Comparison of ENCODE assay signal across 17 cellular contexts in the genomic region with DNA sequence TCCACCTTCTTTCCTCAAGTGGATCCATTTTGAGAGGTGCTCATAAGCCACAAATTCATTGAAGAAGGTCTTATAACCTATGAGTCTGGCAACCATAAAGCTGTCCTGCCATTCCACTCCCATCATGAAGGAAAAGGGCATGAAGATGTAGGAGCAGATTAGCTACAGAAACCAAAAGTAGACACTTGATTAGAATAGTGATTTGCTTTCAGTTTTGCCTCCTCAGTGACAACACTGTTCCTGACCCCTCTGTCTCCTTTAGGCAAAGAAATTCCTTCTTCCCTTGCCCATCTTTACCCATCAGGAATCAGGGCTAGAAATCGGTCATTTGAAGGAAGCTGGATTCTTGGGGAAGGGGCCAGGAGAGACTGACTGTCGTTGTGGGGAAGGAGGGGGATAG. TPM values are rescaled to one million over a fixed set of nuclear protein-coding genes. Genes with fewer than 3 reads are reported as not detected.
A peak's percentile ranks its signal among the peaks of the same experiment; 100 is the strongest.
DNase-seq lines count a peak whose midpoint lies in the region; ATAC-seq and TF ChIP-seq lines count a peak whose summit lies in the region.
"Had no signal": no experiment of that assay in that cellular context is flagged by ENCODE, and none has a peak within 500 bp of the region (broad histone marks: within the 10 kb centered on the region; RNA-seq: fewer than 3 reads in every experiment).

No MANE protein-coding gene starts in this region.

- no TSS peak for BruUV-seq in OCI-LY7 (replicated peaks; lab: Mats Ljungman, UMichigan)

- H3K36me3 Mint-ChIP-seq in activated T-helper 2 cell treated with anti-CD3 and anti-CD28 coated beads, Interferon-gamma antibody, Interleukin-2, Interleukin-4, amounts not matched to agents 10 μg/mL and 5 μg/mL and 100 μg/mL, durations not matched to agents 14 hours and 24 hours and 36 hours (ENCODE audit: low read depth), result no peaks in the 10 kb centered on the region

- no peaks in the 10 kb centered on the region for H3K79me2 ChIP-seq in OCI-LY7 (ENCODE audit: insufficient read depth, low read depth, low read length)

- peaks cover 11% of the 10 kb centered on the region for H3K4me1 Mint-ChIP-seq in activated T-helper 2 cell treated with anti-CD3 and anti-CD28 coated beads, Interferon-gamma antibody, Interleukin-2, Interleukin-4, amounts not matched to agents 10 μg/mL and 5 μg/mL and 100 μg/mL, durations not matched to agents 14 hours and 24 hours and 36 hours (ENCODE audit: low read depth)

- H3K4me3 ChIP-seq in GM12865 (ENCODE audit: low read depth, low read length), result no peak overlapping the region
- H3K4me3 ChIP-seq in OCI-LY7 (ENCODE audit: low read depth, low read length, poor library complexity, severe bottlenecking), result no peak overlapping the region
- H3K4me3 ChIP-seq: suprapubic skin had no signal

- H3K27ac ChIP-seq in OCI-LY7 (ENCODE audit: low read depth, low read length, poor library complexity, severe bottlenecking), result no peak overlapping the region
- H3K27ac ChIP-seq: suprapubic skin had no signal

- no peaks in the 10 kb centered on the region for H3K9me2 ChIP-seq in OCI-LY7 (ENCODE audit: insufficient read depth, low read length)

- no peaks in the 10 kb centered on the region for H3K27me3 Mint-ChIP-seq in activated T-helper 2 cell treated with anti-CD3 and anti-CD28 coated beads, Interferon-gamma antibody, Interleukin-2, Interleukin-4, amounts not matched to agents 10 μg/mL and 5 μg/mL and 100 μg/mL, durations not matched to agents 14 hours and 24 hours and 36 hours (ENCODE audit: low read depth)

- no peak overlapping the region for H3K4me2 ChIP-seq in OCI-LY7 (ENCODE audit: low read length)

- H4K20me1 ChIP-seq in OCI-LY7 (ENCODE audit: insufficient read depth, low read length), result no peaks in the 10 kb centered on the region

- intact Hi-C loops in activated T-helper 2 cell treated with anti-CD3 and anti-CD28 coated beads, Interferon-gamma antibody, Interleukin-2, Interleukin-4, amounts not matched to agents 10 μg/mL and 5 μg/mL and 100 μg/mL, durations not matched to agents 14 hours and 24 hours and 36 hours (cut with micrococcal nuclease), result no loop called here
- intact Hi-C loops in OCI-LY7 (cut with micrococcal nuclease; ENCODE audit: unreplicated experiment), result no loop called here

- H2AFZ ChIP-seq in OCI-LY7 (ENCODE audit: low read length), result no peak overlapping the region

- POLR2A ChIA-PET in HEK293T (lab: Yijun Ruan, JAX) (no interaction called here), OCI-LY7 (lab: Charles Lee) (no interaction called here)

- H3K36me3 ChIP-seq in OCI-LY7 (ENCODE audit: insufficient read depth, low read length), result no peaks in the 10 kb centered on the region
- H3K36me3 ChIP-seq: suprapubic skin had no signal

- H3K9me3 Mint-ChIP-seq in activated T-helper 2 cell treated with anti-CD3 and anti-CD28 coated beads, Interferon-gamma antibody, Interleukin-2, Interleukin-4, amounts not matched to agents 10 μg/mL and 5 μg/mL and 100 μg/mL, durations not matched to agents 14 hours and 24 hours and 36 hours, result no peaks in the 10 kb centered on the region

- peak overlapping the region; percentile 48 for H3K27ac Mint-ChIP-seq in activated T-helper 2 cell treated with anti-CD3 and anti-CD28 coated beads, Interferon-gamma antibody, Interleukin-2, Interleukin-4, amounts not matched to agents 10 μg/mL and 5 μg/mL and 100 μg/mL, durations not matched to agents 14 hours and 24 hours and 36 hours

- peak; percentile 18 for DNase-seq in GM12865 (ENCODE audit: low read depth)
- DNase-seq in activated T-helper 2 cell treated with anti-CD3 and anti-CD28 coated beads, Interferon-gamma antibody, Interleukin-2, Interleukin-4, amounts not matched to agents 10 μg/mL and 5 μg/mL and 100 μg/mL, durations not matched to agents 14 hours and 24 hours and 36 hours (ENCODE audit: low spot score), result no peak
- no peak for DNase-seq in stimulated activated CD4-positive, alpha-beta T cell treated with anti-CD3 and anti-CD28 coated beads, Interleukin-4, amount 100 ng/mL, for 24 hours
- no peak for DNase-seq in HEK293T (ENCODE audit: extremely low spot score)
- no peak for DNase-seq in OCI-LY7 (ENCODE audit: low spot score)
- DNase-seq in NCI-H82 treated with DMSO at 0.1 percent for 48 hours (lab: John Stamatoyannopoulos, UW; ENCODE audit: unreplicated experiment), result no peak
- DNase-seq: hippocampal formation, mesendoderm, NCI-H1930, NCI-H524 treated with DMSO at 0.1 percent for 48 hours had no signal

- TF ChIP-seq CTCF in GM12865 (IDR thresholded peaks at IDR 0.05; ENCODE audit: insufficient read depth, low read depth, low read length, missing control alignments), result no peak
- no peak for TF ChIP-seq CTCF in OCI-LY7 (conservative IDR thresholded peaks at IDR 0.05; ENCODE audit: low read length)

- H3K4me1 ChIP-seq in OCI-LY7 (ENCODE audit: insufficient read depth, low read length, poor library complexity, severe bottlenecking), result no peaks in the 10 kb centered on the region
- H3K4me1 ChIP-seq: suprapubic skin had no signal

- no peak overlapping the region for H3K4me3 Mint-ChIP-seq in activated T-helper 2 cell treated with anti-CD3 and anti-CD28 coated beads, Interferon-gamma antibody, Interleukin-2, Interleukin-4, amounts not matched to agents 10 μg/mL and 5 μg/mL and 100 μg/mL, durations not matched to agents 14 hours and 24 hours and 36 hours (ENCODE audit: low read depth)

- CTCF ChIA-PET in HEK293T (lab: Yijun Ruan, JAX), result interaction anchor here (1.2 kb wide), 1 partner anchor 9 kb away, joined by 3 read pairs; no protein-coding TSS in a partner anchor
- CTCF ChIA-PET in OCI-LY7 (lab: Charles Lee; ENCODE audit: unreplicated experiment), result no interaction called here

- ATAC-seq in GM18907 (IDR thresholded peaks at IDR 0.05; ENCODE audit: unreplicated experiment), result peak; percentile 50
- ATAC-seq in HG02610 (IDR thresholded peaks at IDR 0.05; ENCODE audit: unreplicated experiment), result peak; percentile 65
- ATAC-seq: HepG2, Panc1, SK-N-SH treated with all-trans-retinoic acid at 6 μM for 48 hours had no signal

- no peaks in the 10 kb centered on the region for H3K9me3 ChIP-seq in OCI-LY7 (ENCODE audit: low read length)
- H3K9me3 ChIP-seq: suprapubic skin had no signal

TF ChIP-seq in HEK293T, 16 proteins besides CTCF, POLR2A, EP300 and RAD21:
- TF ChIP-seq NFRKB (IDR thresholded peaks at IDR 0.05) (no peak), ZNF384 (IDR thresholded peaks at IDR 0.05) (no peak), SUZ12 (IDR thresholded peaks at IDR 0.05) (no peak), TARDBP (IDR thresholded peaks at IDR 0.05) (no peak), FOXA1 (IDR thresholded peaks at IDR 0.05) (no peak), L3MBTL2 (conservative IDR thresholded peaks at IDR 0.05) (no peak), ARNT (IDR thresholded peaks at IDR 0.05) (no peak), BHLHE40 (IDR thresholded peaks at IDR 0.05; ENCODE audit: borderline replicate concordance) (no peak), HDGF (IDR thresholded peaks at IDR 0.05; ENCODE audit: borderline replicate concordance) (no peak), CTBP1 (IDR thresholded peaks at IDR 0.05; ENCODE audit: borderline replicate concordance) (no peak), FOXM1 (IDR thresholded peaks at IDR 0.05; ENCODE audit: borderline replicate concordance) (no peak), SP1 (IDR thresholded peaks at IDR 0.05) (no peak)
- TF ChIP-seq, protein P1, sequence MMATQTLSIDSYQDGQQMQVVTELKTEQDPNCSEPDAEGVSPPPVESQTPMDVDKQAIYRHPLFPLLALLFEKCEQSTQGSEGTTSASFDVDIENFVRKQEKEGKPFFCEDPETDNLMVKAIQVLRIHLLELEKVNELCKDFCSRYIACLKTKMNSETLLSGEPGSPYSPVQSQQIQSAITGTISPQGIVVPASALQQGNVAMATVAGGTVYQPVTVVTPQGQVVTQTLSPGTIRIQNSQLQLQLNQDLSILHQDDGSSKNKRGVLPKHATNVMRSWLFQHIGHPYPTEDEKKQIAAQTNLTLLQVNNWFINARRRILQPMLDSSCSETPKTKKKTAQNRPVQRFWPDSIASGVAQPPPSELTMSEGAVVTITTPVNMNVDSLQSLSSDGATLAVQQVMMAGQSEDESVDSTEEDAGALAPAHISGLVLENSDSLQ (IDR thresholded peaks at IDR 0.05), result no peak

RNA-seq across cellular contexts. Expression of a gene that starts 55.2 kb away (rescaled TPM):
- 0.37 and 0.55 TPM in 2 replicates for total RNA-seq in activated T-helper 2 cell treated with anti-CD3 and anti-CD28 coated beads, Interferon-gamma antibody, Interleukin-2, Interleukin-4, amounts not matched to agents 10 μg/mL and 5 μg/mL and 100 μg/mL, durations not matched to agents 14 hours and 24 hours and 36 hours
- total RNA-seq in OCI-LY7 (2014; rRNA removed; shearing (Covaris generic)), result not detected in 2 replicates
- not detected in 2 replicates for total RNA-seq in OCI-LY7 (2022)
- total RNA-seq: H1, HepG2 had no signal
